In genomic region chr6:13012977-13013680, GRCh38 we compare ENCODE assay signal across 8 cellular contexts.
A peak's percentile ranks its signal among the peaks of the same experiment; 100 is the strongest.
DNase-seq lines count a peak whose midpoint lies in the region; ATAC-seq and TF ChIP-seq lines count a peak whose summit lies in the region.

No MANE protein-coding gene starts in this region.

- peak overlapping the region; percentile 52 for H3K4me3 ChIP-seq in fibroblast of pulmonary artery (replicated peaks; ENCODE audit: low read depth, low read length)

- H3K4me3 Mint-ChIP-seq in neural crest cell, result peak overlapping the region; percentile 91

- TF ChIP-seq CTCF in fibroblast of pulmonary artery (IDR thresholded peaks at IDR 0.05; ENCODE audit: low read length, missing control alignments) (no peak), neural crest cell (conservative IDR thresholded peaks at IDR 0.05) (no peak)

- peaks cover 82% of the 10 kb centered on the region for H3K27me3 Mint-ChIP-seq in neural crest cell (ENCODE audit: low read depth)

- DNase-seq in Daoy (ENCODE audit: low read depth), result peak; percentile 35
- peak; percentile 6 for DNase-seq in NCI-H524 treated with DMSO at 0.1 percent for 48 hours (lab: John Stamatoyannopoulos, UW)
- DNase-seq in fibroblast of pulmonary artery (ENCODE audit: low read depth), result peak; percentile 7
- peak; percentile 7 for DNase-seq in neural crest cell (ENCODE audit: low read depth, low spot score)
- no peak for DNase-seq in stimulated activated naive CD4-positive, alpha-beta T cell treated with Interleukin-2 at 50 U/mL for 16 hours (lab: John Stamatoyannopoulos, UW)
- DNase-seq in NCI-H2081 treated with DMSO at 0.1 percent for 48 hours (lab: John Stamatoyannopoulos, UW), result no peak

- peaks cover 30% of the 10 kb centered on the region for H3K4me1 Mint-ChIP-seq in neural crest cell

- H3K27ac Mint-ChIP-seq in neural crest cell (ENCODE audit: unreplicated experiment), result no peak overlapping the region

- no peaks in the 10 kb centered on the region for H3K36me3 Mint-ChIP-seq in neural crest cell (ENCODE audit: low read depth)

- no peaks in the 10 kb centered on the region for H3K9me3 Mint-ChIP-seq in neural crest cell

- ATAC-seq in HG02798 (IDR thresholded peaks at IDR 0.05; ENCODE audit: poor library complexity, unreplicated experiment) (no peak), HG03432 (IDR thresholded peaks at IDR 0.05; ENCODE audit: unreplicated experiment) (no peak)

Comparison
In these comparisons a context has a peak if more than half of its experiments do, and no peak if none do; other contexts are left out.
1. DNase-seq: peak in Daoy (single experiment), NCI-H524 treated with DMSO at 0.1 percent for 48 hours (single experiment), fibroblast of pulmonary artery (single experiment) and neural crest cell (single experiment); none in stimulated activated naive CD4-positive, alpha-beta T cell treated with Interleukin-2 at 50 U/mL for 16 hours (single experiment) and NCI-H2081 treated with DMSO at 0.1 percent for 48 hours (single experiment).